ENCODE assay signal across 1 cellular context in the genomic region with DNA sequence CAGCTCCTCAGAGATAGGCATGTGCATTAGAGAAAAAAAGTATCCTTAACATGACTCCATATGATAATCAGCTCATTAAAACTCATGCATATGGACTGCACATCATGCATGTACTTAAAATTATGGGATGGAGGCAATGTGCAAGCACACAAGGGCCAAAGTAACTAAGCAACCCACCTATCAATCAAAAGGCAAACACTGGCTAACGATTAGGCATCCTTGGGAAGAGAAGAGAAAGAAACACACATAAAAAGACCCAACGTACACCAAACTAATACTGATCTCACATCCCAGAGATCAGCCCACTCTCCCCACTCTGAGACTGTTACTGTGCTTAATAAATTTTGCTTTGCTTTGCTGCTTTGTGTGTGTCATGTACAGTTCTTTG. TPM values are rescaled to one million over a fixed set of nuclear protein-coding genes. Genes with fewer than 3 reads are reported as not detected.
"Had no signal": no experiment of that assay in that cellular context is flagged by ENCODE, and none has a peak within 500 bp of the region (broad histone marks: within the 10 kb centered on the region; RNA-seq: fewer than 3 reads in every experiment).

No MANE protein-coding gene starts in this region.

RNA-seq across cellular contexts. Expression of a gene that starts 4.9 kb away (rescaled TPM):
- total RNA-seq: M059J had no signal
